ENCODE assay signal across 14 cellular contexts in genomic region chr4:57154191-57154590, GRCh38. TPM values are rescaled to one million over a fixed set of nuclear protein-coding genes. Genes with fewer than 3 reads are reported as not detected.
A peak's percentile ranks its signal among the peaks of the same experiment; 100 is the strongest.
DNase-seq lines count a peak whose midpoint lies in the region.
"Had no signal": no experiment of that assay in that cellular context is flagged by ENCODE, and none has a peak within 500 bp of the region (broad histone marks: within the 10 kb centered on the region; RNA-seq: fewer than 3 reads in every experiment).

No MANE protein-coding gene starts in this region.

- DNase-seq in Daoy (ENCODE audit: low read depth) (peak; percentile 54), MV-4-11 (lab: John Stamatoyannopoulos, UW) (peak; percentile 9), dedifferentiated amniotic fluid mesenchymal stem cell (ENCODE audit: extremely low spot score) (peak; percentile 38), mesendoderm (peak; percentile 56), NK-92 (lab: John Stamatoyannopoulos, UW; ENCODE audit: unreplicated experiment) (no peak), NAMALWA (ENCODE audit: low spot score) (no peak)
- DNase-seq in effector CD4-positive, alpha-beta T cell = no peak
- no peak for DNase-seq in activated CD4-positive, alpha-beta T cell treated with anti-CD3 and anti-CD28 coated beads, Interleukin-2, amount 50 U/mL, for 4 hours
- DNase-seq: activated CD4-positive, CD25-positive, alpha-beta regulatory T cell treated with anti-CD3 and anti-CD28 coated beads, Interleukin-2, amount 50 U/mL, for 72 hours; activated effector memory CD4-positive, alpha-beta T cell treated with Interleukin-2 at 50 U/mL for 16 hours; amygdala; NCI-H1105; ovary; stimulated activated CD4-positive, alpha-beta T cell treated with anti-CD3 and anti-CD28 coated beads, Interleukin-4, amount 100 ng/mL, for 4 hours had no signal

- H3K79me2 ChIP-seq in mesendoderm (ENCODE audit: control insufficient read depth, insufficient read depth, low read length) = no peaks in the 10 kb centered on the region

- WGBS in mesendoderm (ENCODE audit: extremely low coverage, insufficient coverage, low lambda C conversion rate) = no CpG with 5 or more reads among the region's 4 CpGs

- H3K56ac ChIP-seq in mesendoderm (ENCODE audit: low read length) = peak overlapping the region; percentile 52

- no peak overlapping the region for H3K4ac ChIP-seq in mesendoderm (ENCODE audit: low read depth, low read length)

- no peak overlapping the region for H3K23ac ChIP-seq in mesendoderm (ENCODE audit: low read length)

- H3K27ac ChIP-seq in mesendoderm (ENCODE audit: low read depth, low read length) = no peak overlapping the region
- H3K27ac ChIP-seq: ovary had no signal

- H3K79me1 ChIP-seq in mesendoderm (ENCODE audit: low read length) = no peaks in the 10 kb centered on the region

- H2AK5ac ChIP-seq in mesendoderm (ENCODE audit: low read length) = no peak overlapping the region

- H3K4me1 ChIP-seq in mesendoderm (ENCODE audit: control insufficient read depth, low read depth, low read length) = peaks cover 3% of the 10 kb centered on the region

- no peak overlapping the region for H2BK120ac ChIP-seq in mesendoderm (ENCODE audit: low read depth, low read length)

- H3K36me3 ChIP-seq in mesendoderm (ENCODE audit: control insufficient read depth, insufficient read depth, low read length) = no peaks in the 10 kb centered on the region
- H3K36me3 ChIP-seq: ovary had no signal

- H3K9ac ChIP-seq in mesendoderm (ENCODE audit: low read length) = no peak overlapping the region

- no peak overlapping the region for H4K8ac ChIP-seq in mesendoderm (ENCODE audit: low read depth, low read length)

- no peaks in the 10 kb centered on the region for H3K27me3 ChIP-seq in mesendoderm (ENCODE audit: insufficient read depth, low read length, poor library complexity)
- H3K27me3 ChIP-seq: ovary had no signal

- no peak overlapping the region for H3K18ac ChIP-seq in mesendoderm (ENCODE audit: low read length)

- no peak overlapping the region for H4K5ac ChIP-seq in mesendoderm (ENCODE audit: low read length)

- no peak overlapping the region for H3K4me3 ChIP-seq in mesendoderm (ENCODE audit: low read length)
- H3K4me3 ChIP-seq: ovary had no signal

- H2BK15ac ChIP-seq in mesendoderm (replicated peaks; ENCODE audit: low read depth) = no peak overlapping the region

- peak overlapping the region; percentile 35 for H2BK5ac ChIP-seq in mesendoderm (ENCODE audit: low read length)

- H3K4me2 ChIP-seq in mesendoderm (ENCODE audit: low read length) = no peak overlapping the region

RNA-seq across cellular contexts. Expression of gene IGFBP7, which starts 44.0 kb away (rescaled TPM):
- total RNA-seq in Daoy (2014; rRNA removed; shearing (Covaris generic)) = 173 and 263 TPM in 2 replicates
- 3.1 TPM for polyA plus RNA-seq in mesendoderm (2013, experiment 1 of 2)
- 3.3 TPM for polyA plus RNA-seq in mesendoderm (2013, experiment 2 of 2)

Comparison
In these comparisons a context has a peak if more than half of its experiments do, and no peak if none do; other contexts are left out.
1. DNase-seq: peak in Daoy (single experiment), MV-4-11 (single experiment), dedifferentiated amniotic fluid mesenchymal stem cell (single experiment) and mesendoderm (single experiment); none in NK-92 (single experiment), effector CD4-positive, alpha-beta T cell (single experiment), activated CD4-positive, alpha-beta T cell treated with anti-CD3 and anti-CD28 coated beads, Interleukin-2, amount 50 U/mL, for 4 hours (0 of 2) and NAMALWA (single experiment).